8 cellular contexts compared by ENCODE assay signal in genomic region chr2:40450066-40450841, GRCh38. TPM values are rescaled to one million over a fixed set of nuclear protein-coding genes. Genes with fewer than 3 reads are reported as not detected.
DNase-seq lines count a peak whose midpoint lies in the region; ATAC-seq and TF ChIP-seq lines count a peak whose summit lies in the region.

No MANE protein-coding gene starts in this region.

- H3K4me3 ChIP-seq in AG04450 (ENCODE audit: low read depth, low read length) = peak overlapping the region; percentile 84
- H3K4me3 ChIP-seq in H7 (ENCODE audit: insufficient read depth, low read depth, low read length) = no peak overlapping the region

- ATAC-seq in foreskin keratinocyte = peak; percentile 33
- no peak for ATAC-seq in GM19467 (IDR thresholded peaks at IDR 0.05; ENCODE audit: unreplicated experiment)

- no peaks in the 10 kb centered on the region; the same call in 1 of the 2 replicates for H3K9me3 ChIP-seq in AG04450 (ENCODE audit: control insufficient read depth, insufficient read depth, low read length)

- POLR2A ChIA-PET in AG04450 (lab: Yijun Ruan, JAX) = interaction anchor here (0.6 to 2.6 kb wide), 10 partner anchors 15 to 537 kb away, joined by 3 to 9 read pairs (median 4); no protein-coding TSS in a partner anchor

- no peaks in the 10 kb centered on the region for H3K4me1 ChIP-seq in foreskin keratinocyte

- peak overlapping the region; percentile 74 for H3K27ac ChIP-seq in AG04450 (ENCODE audit: low read depth, low read length)
- H3K27ac ChIP-seq in foreskin keratinocyte = no peak overlapping the region

- TF ChIP-seq CTCF in AG04450 (IDR thresholded peaks at IDR 0.05; ENCODE audit: low read depth, low read length) (0 out of 2 replicates have a peak, but pooled peaks have one; percentile 15), foreskin keratinocyte (conservative IDR thresholded peaks at IDR 0.05) (peak; percentile 49), GM20000 (IDR thresholded peaks at IDR 0.05; ENCODE audit: extremely low read depth, missing control alignments) (no peak)

- in situ Hi-C loops in SK-MEL-5 (cut with HindIII; ENCODE audit: low pct_unique_long_range_greater_than_20kb, low sequenced_read_pairs) = no loop called here

- H3K27me3 ChIP-seq in AG04450 (ENCODE audit: control insufficient read depth, insufficient read depth, low read length) (no peaks in the 10 kb centered on the region), H7 (ENCODE audit: control insufficient read depth, insufficient read depth, low read length) (peaks cover 35% of the 10 kb centered on the region), foreskin keratinocyte (no peaks in the 10 kb centered on the region)

- DNase-seq in AG04450 (ENCODE audit: low read depth, low spot score) (no peak), H7 (peak; percentile 6), SK-MEL-5 (ENCODE audit: low read depth, low spot score) (peak; percentile 56), foreskin keratinocyte (peak; percentile 46 to 47), pons (ENCODE audit: low spot score) (peak; percentile 73), GM20000 (ENCODE audit: low spot score) (no peak), cerebellum (ENCODE audit: low spot score) (no peak)

- CTCF ChIA-PET in AG04450 (lab: Charles Lee) = interaction anchor here (0.7 to 2.5 kb wide), 11 partner anchors 9 to 327 kb away, joined by 3 to 19 read pairs (median 4); no protein-coding TSS in a partner anchor

- no peaks in the 10 kb centered on the region for H3K36me3 ChIP-seq in H7 (replicated peaks; ENCODE audit: control insufficient read depth, insufficient read depth, low read length)

RNA-seq across cellular contexts. Expression of gene SLC8A1, which starts 1.6 kb away (rescaled TPM):
- polyA plus RNA-seq in AG04450 (2011; rRNA removed) (15.8 and 19.3 TPM in 2 replicates), foreskin keratinocyte (0.64 and 0.96 TPM in 2 replicates)
- 94.5 and 130 TPM in 2 replicates for polyA minus RNA-seq in AG04450 (2011; rRNA and poly(A)+ RNA removed)
- 0.63 and 1.7 TPM in 2 replicates for total RNA-seq in H7 (2014; rRNA removed; shearing (Covaris generic))
- total RNA-seq in SK-MEL-5 (2014; rRNA removed; shearing (Covaris generic)) = 36.4 and 40.7 TPM in 2 replicates
- polyA plus RNA-seq in SK-MEL-5 (2015; cell fraction: cytosol; rRNA removed) = 5.1 and 9.2 TPM in 2 replicates
- polyA plus RNA-seq in SK-MEL-5 (2015; cell fraction: nucleus; rRNA removed) = 3.7 and 4.2 TPM in 2 replicates
- total RNA-seq in foreskin keratinocyte (19.9 and 20.4 TPM in 2 replicates), cerebellum (71.5 TPM)

Comparison
In these comparisons a context has a peak if more than half of its experiments do, and no peak if none do; other contexts are left out.
1. DNase-seq: peak in H7 (single experiment), SK-MEL-5 (single experiment), foreskin keratinocyte (2 of 2) and pons (single experiment); none in AG04450 (single experiment), GM20000 (single experiment) and cerebellum (single experiment).